19 cellular contexts compared by ENCODE assay signal in the genomic region with DNA sequence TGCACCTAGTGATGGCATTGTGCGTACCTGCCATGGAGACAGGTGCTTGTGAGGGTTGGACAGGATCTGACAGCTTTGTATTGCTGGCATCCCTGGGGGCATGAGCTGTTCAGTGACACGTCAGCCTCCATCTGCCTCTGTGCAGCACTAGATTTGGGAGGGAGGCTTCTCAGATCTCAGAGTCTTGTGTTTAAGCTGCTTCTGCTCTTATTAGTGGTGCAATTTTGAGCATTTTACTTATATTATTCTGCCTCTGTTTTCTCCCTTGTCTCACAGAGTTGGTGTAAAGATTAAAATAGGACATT. TPM values are rescaled to one million over a fixed set of nuclear protein-coding genes. Genes with fewer than 3 reads are reported as not detected.
DNase-seq lines count a peak whose midpoint lies in the region; ATAC-seq and TF ChIP-seq lines count a peak whose summit lies in the region.
"Had no signal": no experiment of that assay in that cellular context is flagged by ENCODE, and none has a peak within 500 bp of the region (broad histone marks: within the 10 kb centered on the region; RNA-seq: fewer than 3 reads in every experiment).

No MANE protein-coding gene starts in this region.

- H4K20me1 ChIP-seq in osteoblast (ENCODE audit: insufficient read depth, low read length) = peaks cover 28% of the 10 kb centered on the region

- H3K27me3 ChIP-seq in osteoblast (ENCODE audit: insufficient read depth, low read length) = no peaks in the 10 kb centered on the region
- H3K27me3 ChIP-seq: MG63 had no signal

- no peaks in the 10 kb centered on the region for H3K9me3 ChIP-seq in osteoblast (ENCODE audit: low read depth, low read length)
- H3K9me3 ChIP-seq: MG63, thoracic aorta had no signal

- DNase-seq in NCI-H146 (lab: John Stamatoyannopoulos, UW) = peak; percentile 51
- DNase-seq in NCI-H146 treated with DMSO at 0.1 percent for 48 hours (lab: John Stamatoyannopoulos, UW; ENCODE audit: unreplicated experiment) = no peak
- DNase-seq in NCI-H2171 (lab: John Stamatoyannopoulos, UW) = peak; percentile 71
- no peak for DNase-seq in osteoblast (ENCODE audit: insufficient read length, low spot score, missing footprints)
- DNase-seq in COR-L47 (lab: John Stamatoyannopoulos, UW) = no peak
- DNase-seq in SKM-1 treated with dmso at 0.1 percent for 144 hours (lab: John Stamatoyannopoulos, UW; ENCODE audit: unreplicated experiment) = no peak
- DNase-seq: activated CD4-positive, CD25-positive, alpha-beta regulatory T cell treated with anti-CD3 and anti-CD28 coated beads, Interleukin-2, amount 50 U/mL, for 72 hours; cortex of kidney; GF-D8; MG63; NCI-H1930; NCI-H510A; right cardiac atrium; RPMI8226; T1000 had no signal

- H3K4me2 ChIP-seq in osteoblast (ENCODE audit: insufficient read depth, low read length) = no peak overlapping the region

- no peak overlapping the region for H3K4me3 ChIP-seq in osteoblast (ENCODE audit: insufficient read depth, low read length)
- H3K4me3 ChIP-seq: MG63, thoracic aorta had no signal

- TF ChIP-seq CTCF in osteoblast (IDR thresholded peaks at IDR 0.05; ENCODE audit: extremely low read depth, low read depth, low read length) = no peak

- peaks cover 45% of the 10 kb centered on the region for H3K4me1 ChIP-seq in osteoblast (ENCODE audit: insufficient read depth, low read length)

- TF ChIP-seq POLR2A in GM18505 (IDR thresholded peaks at IDR 0.05; ENCODE audit: borderline replicate concordance, extremely low read depth, insufficient read depth, insufficient read length) = no peak

- H2AFZ ChIP-seq in osteoblast (ENCODE audit: low read length) = no peak overlapping the region

- peaks cover 23% of the 10 kb centered on the region for H3K36me3 ChIP-seq in osteoblast (ENCODE audit: insufficient read depth, low read length)
- H3K36me3 ChIP-seq: thoracic aorta had no signal

- peak overlapping the region; percentile 94 for H3K27ac ChIP-seq in cingulate gyrus (ENCODE audit: low read depth, low read length)
- peak overlapping the region; percentile 48 for H3K27ac ChIP-seq in osteoblast (ENCODE audit: low read depth, low read length)
- H3K27ac ChIP-seq: thoracic aorta had no signal

- H3K79me2 ChIP-seq in osteoblast (ENCODE audit: insufficient read depth, low read length) = peaks cover 99% of the 10 kb centered on the region

- ATAC-seq in GM18505 (IDR thresholded peaks at IDR 0.05; ENCODE audit: unreplicated experiment) = no peak
- ATAC-seq: right cardiac atrium had no signal

RNA-seq across cellular contexts. Expression of gene ARHGAP22, which starts 5.1 kb away (rescaled TPM):
- 45.6 and 50.1 TPM in 2 replicates for total RNA-seq in osteoblast
- total RNA-seq: activated CD8-positive, alpha-beta memory T cell treated with anti-CD3 and anti-CD28 coated beads for 36 hours had no signal

Comparison
In these comparisons a context has a peak if more than half of its experiments do, and no peak if none do; other contexts are left out.
1. DNase-seq: peak in NCI-H146 (single experiment) and NCI-H2171 (single experiment); none in NCI-H146 treated with DMSO at 0.1 percent for 48 hours (single experiment), osteoblast (single experiment), COR-L47 (single experiment) and SKM-1 treated with dmso at 0.1 percent for 144 hours (single experiment).